ENCODE assay signal across 1 cellular context in the genomic region with DNA sequence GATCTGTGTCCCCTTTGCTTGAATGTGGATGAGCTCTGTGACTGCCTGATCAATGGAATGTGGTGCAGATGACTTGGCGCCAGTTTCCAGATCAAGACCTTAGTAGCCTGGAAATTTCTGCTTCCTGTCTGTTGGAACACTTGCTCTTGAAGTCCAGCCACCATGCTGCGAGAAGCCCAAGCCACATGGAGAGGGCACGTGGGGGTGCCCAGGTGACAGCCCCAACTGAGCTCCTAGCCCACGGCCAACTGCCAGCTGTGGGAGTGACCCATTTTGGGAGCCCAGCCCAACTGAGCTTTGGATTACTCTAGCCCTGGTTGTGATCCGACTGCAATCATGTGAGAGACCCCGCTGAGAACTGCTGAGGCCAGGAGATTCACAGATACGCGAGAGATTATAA.
TF ChIP-seq lines count a peak whose summit lies in the region.

No MANE protein-coding gene starts in this region.

TF ChIP-seq in GM23338, 12 proteins besides CTCF, POLR2A, EP300 and RAD21 (continued from another document):
- TF ChIP-seq, protein P1, sequence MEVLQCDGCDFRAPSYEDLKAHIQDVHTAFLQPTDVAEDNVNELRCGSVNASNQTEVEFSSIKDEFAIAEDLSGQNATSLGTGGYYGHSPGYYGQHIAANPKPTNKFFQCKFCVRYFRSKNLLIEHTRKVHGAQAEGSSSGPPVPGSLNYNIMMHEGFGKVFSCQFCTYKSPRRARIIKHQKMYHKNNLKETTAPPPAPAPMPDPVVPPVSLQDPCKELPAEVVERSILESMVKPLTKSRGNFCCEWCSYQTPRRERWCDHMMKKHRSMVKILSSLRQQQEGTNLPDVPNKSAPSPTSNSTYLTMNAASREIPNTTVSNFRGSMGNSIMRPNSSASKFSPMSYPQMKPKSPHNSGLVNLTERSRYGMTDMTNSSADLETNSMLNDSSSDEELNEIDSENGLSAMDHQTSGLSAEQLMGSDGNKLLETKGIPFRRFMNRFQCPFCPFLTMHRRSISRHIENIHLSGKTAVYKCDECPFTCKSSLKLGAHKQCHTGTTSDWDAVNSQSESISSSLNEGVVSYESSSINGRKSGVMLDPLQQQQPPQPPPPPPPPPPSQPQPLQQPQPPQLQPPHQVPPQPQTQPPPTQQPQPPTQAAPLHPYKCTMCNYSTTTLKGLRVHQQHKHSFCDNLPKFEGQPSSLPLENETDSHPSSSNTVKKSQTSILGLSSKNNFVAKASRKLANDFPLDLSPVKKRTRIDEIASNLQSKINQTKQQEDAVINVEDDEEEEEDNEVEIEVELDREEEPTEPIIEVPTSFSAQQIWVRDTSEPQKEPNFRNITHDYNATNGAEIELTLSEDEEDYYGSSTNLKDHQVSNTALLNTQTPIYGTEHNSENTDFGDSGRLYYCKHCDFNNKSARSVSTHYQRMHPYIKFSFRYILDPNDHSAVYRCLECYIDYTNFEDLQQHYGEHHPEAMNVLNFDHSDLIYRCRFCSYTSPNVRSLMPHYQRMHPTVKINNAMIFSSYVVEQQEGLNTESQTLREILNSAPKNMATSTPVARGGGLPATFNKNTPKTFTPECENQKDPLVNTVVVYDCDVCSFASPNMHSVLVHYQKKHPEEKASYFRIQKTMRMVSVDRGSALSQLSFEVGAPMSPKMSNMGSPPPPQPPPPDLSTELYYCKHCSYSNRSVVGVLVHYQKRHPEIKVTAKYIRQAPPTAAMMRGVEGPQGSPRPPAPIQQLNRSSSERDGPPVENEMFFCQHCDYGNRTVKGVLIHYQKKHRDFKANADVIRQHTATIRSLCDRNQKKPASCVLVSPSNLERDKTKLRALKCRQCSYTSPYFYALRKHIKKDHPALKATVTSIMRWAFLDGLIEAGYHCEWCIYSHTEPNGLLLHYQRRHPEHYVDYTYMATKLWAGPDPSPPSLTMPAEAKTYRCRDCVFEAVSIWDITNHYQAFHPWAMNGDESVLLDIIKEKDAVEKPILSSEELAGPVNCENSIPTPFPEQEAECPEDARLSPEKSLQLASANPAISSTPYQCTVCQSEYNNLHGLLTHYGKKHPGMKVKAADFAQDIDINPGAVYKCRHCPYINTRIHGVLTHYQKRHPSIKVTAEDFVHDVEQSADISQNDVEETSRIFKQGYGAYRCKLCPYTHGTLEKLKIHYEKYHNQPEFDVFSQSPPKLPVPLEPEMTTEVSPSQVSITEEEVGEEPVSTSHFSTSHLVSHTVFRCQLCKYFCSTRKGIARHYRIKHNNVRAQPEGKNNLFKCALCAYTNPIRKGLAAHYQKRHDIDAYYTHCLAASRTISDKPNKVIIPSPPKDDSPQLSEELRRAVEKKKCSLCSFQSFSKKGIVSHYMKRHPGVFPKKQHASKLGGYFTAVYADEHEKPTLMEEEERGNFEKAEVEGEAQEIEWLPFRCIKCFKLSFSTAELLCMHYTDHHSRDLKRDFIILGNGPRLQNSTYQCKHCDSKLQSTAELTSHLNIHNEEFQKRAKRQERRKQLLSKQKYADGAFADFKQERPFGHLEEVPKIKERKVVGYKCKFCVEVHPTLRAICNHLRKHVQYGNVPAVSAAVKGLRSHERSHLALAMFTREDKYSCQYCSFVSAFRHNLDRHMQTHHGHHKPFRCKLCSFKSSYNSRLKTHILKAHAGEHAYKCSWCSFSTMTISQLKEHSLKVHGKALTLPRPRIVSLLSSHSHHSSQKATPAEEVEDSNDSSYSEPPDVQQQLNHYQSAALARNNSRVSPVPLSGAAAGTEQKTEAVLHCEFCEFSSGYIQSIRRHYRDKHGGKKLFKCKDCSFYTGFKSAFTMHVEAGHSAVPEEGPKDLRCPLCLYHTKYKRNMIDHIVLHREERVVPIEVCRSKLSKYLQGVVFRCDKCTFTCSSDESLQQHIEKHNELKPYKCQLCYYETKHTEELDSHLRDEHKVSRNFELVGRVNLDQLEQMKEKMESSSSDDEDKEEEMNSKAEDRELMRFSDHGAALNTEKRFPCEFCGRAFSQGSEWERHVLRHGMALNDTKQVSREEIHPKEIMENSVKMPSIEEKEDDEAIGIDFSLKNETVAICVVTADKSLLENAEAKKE (CRISPR knock-in tag; IDR thresholded peaks at IDR 0.05), result no peak
- TF ChIP-seq ZNF331 (CRISPR knock-in tag; IDR thresholded peaks at IDR 0.05; ENCODE audit: low read depth), result no peak
- TF ChIP-seq, protein P2, sequence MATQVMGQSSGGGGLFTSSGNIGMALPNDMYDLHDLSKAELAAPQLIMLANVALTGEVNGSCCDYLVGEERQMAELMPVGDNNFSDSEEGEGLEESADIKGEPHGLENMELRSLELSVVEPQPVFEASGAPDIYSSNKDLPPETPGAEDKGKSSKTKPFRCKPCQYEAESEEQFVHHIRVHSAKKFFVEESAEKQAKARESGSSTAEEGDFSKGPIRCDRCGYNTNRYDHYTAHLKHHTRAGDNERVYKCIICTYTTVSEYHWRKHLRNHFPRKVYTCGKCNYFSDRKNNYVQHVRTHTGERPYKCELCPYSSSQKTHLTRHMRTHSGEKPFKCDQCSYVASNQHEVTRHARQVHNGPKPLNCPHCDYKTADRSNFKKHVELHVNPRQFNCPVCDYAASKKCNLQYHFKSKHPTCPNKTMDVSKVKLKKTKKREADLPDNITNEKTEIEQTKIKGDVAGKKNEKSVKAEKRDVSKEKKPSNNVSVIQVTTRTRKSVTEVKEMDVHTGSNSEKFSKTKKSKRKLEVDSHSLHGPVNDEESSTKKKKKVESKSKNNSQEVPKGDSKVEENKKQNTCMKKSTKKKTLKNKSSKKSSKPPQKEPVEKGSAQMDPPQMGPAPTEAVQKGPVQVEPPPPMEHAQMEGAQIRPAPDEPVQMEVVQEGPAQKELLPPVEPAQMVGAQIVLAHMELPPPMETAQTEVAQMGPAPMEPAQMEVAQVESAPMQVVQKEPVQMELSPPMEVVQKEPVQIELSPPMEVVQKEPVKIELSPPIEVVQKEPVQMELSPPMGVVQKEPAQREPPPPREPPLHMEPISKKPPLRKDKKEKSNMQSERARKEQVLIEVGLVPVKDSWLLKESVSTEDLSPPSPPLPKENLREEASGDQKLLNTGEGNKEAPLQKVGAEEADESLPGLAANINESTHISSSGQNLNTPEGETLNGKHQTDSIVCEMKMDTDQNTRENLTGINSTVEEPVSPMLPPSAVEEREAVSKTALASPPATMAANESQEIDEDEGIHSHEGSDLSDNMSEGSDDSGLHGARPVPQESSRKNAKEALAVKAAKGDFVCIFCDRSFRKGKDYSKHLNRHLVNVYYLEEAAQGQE (IDR thresholded peaks at IDR 0.05; ENCODE audit: unreplicated experiment), result no peak
- no peak for TF ChIP-seq STAT1 (IDR thresholded peaks at IDR 0.05; ENCODE audit: unreplicated experiment)
- TF ChIP-seq POLR2AphosphoS5 (IDR thresholded peaks at IDR 0.05; ENCODE audit: low read depth), result no peak
- TF ChIP-seq JUNB (IDR thresholded peaks at IDR 0.05; ENCODE audit: unreplicated experiment), result no peak
- no peak for TF ChIP-seq CREB1 (CRISPR knock-in tag; IDR thresholded peaks at IDR 0.05; ENCODE audit: low read depth)
- TF ChIP-seq EZH2 (IDR thresholded peaks at IDR 0.05; ENCODE audit: low read depth, unreplicated experiment), result no peak
